ENCODE assay signal across 11 cellular contexts in genomic region chr6:150692604-150693003, GRCh38.
DNase-seq lines count a peak whose midpoint lies in the region; ATAC-seq and TF ChIP-seq lines count a peak whose summit lies in the region.
"Had no signal": no experiment of that assay in that cellular context is flagged by ENCODE, and none has a peak within 500 bp of the region (broad histone marks: within the 10 kb centered on the region; RNA-seq: fewer than 3 reads in every experiment).

No MANE protein-coding gene starts in this region.

- no peaks in the 10 kb centered on the region for H3K9me3 Mint-ChIP-seq in glutamatergic neuron (ENCODE audit: unreplicated experiment)

- H3K27ac Mint-ChIP-seq in glutamatergic neuron (ENCODE audit: unreplicated experiment) = no peak overlapping the region

- in situ Hi-C loops in GM13977 (cut with MboI; ENCODE audit: low pct_unique_long_range_greater_than_20kb, low sequenced_read_pairs, unreplicated experiment) = no loop called here

- H3K36me3 Mint-ChIP-seq in glutamatergic neuron (ENCODE audit: unreplicated experiment) = no peaks in the 10 kb centered on the region

- H3K4me1 Mint-ChIP-seq in glutamatergic neuron (ENCODE audit: low read depth, unreplicated experiment) = peaks cover 3% of the 10 kb centered on the region

- peak; percentile 73 for ATAC-seq in GM19467 (IDR thresholded peaks at IDR 0.05; ENCODE audit: unreplicated experiment)
- ATAC-seq in HG02884 (IDR thresholded peaks at IDR 0.05; ENCODE audit: unreplicated experiment) = peak; percentile 62
- ATAC-seq in HG03520 (IDR thresholded peaks at IDR 0.05; ENCODE audit: unreplicated experiment) = peak; percentile 66

- no peaks in the 10 kb centered on the region for H3K27me3 Mint-ChIP-seq in glutamatergic neuron (ENCODE audit: unreplicated experiment)

- TF ChIP-seq CTCF in GM13977 (IDR thresholded peaks at IDR 0.05; ENCODE audit: extremely low read depth, insufficient read depth, missing control alignments) (no peak), glutamatergic neuron (IDR thresholded peaks at IDR 0.05; ENCODE audit: partially characterized antibody, unreplicated experiment) (no peak)

- no peak overlapping the region for H3K4me3 Mint-ChIP-seq in glutamatergic neuron (ENCODE audit: unreplicated experiment)

- peak; percentile 38 for DNase-seq in GM13977 (ENCODE audit: low spot score)
- no peak for DNase-seq in stimulated activated CD4-positive, alpha-beta T cell treated with anti-CD3 and anti-CD28 coated beads, Interleukin-4, amount 100 ng/mL, for 1 hour
- no peak for DNase-seq in stimulated activated CD4-positive, alpha-beta T cell treated with anti-CD3 and anti-CD28 coated beads, Interleukin-4, amount 100 ng/mL, for 4 hours
- no peak for DNase-seq in glutamatergic neuron
- no peak for DNase-seq in amniotic stem cell (lab: John Stamatoyannopoulos, UW)
- DNase-seq: GM23248, IMR-90, NCI-H1694 treated with DMSO at 0.1 percent for 48 hours had no signal
